ENCODE assay signal across 28 cellular contexts in the genomic region with DNA sequence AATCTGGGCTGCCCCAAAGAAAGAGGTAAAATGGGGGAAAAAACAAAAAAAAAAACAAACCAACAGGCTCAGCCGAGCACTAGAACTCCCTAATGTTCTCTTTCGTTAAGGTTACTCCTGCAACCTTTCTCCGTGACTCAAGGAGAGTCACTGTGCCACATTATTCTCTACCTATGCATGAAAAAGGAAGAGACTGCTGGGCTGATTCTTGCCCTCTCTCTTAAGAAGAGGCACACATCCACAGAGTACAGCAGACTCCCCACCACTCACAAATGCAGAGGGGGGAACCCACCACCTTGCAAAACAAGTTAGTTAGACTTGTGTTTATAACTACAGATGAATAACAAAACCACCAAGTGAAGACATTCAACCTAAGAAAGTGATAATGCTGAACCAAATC.
"Had no signal": no experiment of that assay in that cellular context is flagged by ENCODE, and none has a peak within 500 bp of the region (broad histone marks: within the 10 kb centered on the region; RNA-seq: fewer than 3 reads in every experiment).

No MANE protein-coding gene starts in this region.

- ATAC-seq: HepG2, Panc1, PC-3, Right ventricle myocardium inferior, SK-N-SH treated with all-trans-retinoic acid at 6 μM for 48 hours had no signal

- H3K27me3 ChIP-seq: MG63, SJCRH30 had no signal

- H3K27ac ChIP-seq: HL-60, SJCRH30 had no signal

- DNase-seq: IMR-90, Karpas-422, KG1, MG63, NCI-H1092, NCI-H1105 treated with DMSO at 0.1 percent for 48 hours, NCI-H1417 treated with DMSO at 0.1 percent for 48 hours, NCI-H146, NCI-H1694 treated with DMSO at 0.1 percent for 48 hours, NCI-H1930, NCI-H2081, NCI-H2107, NCI-H2171, NCI-H226, NCI-H446, NCI-H510A, NCI-H524 treated with DMSO at 0.1 percent for 48 hours, NCI-H69, NCI-H774, PC-3, SHP77 treated with DMSO at 0.1 percent for 48 hours, SJCRH30, T-helper 1 cell had no signal

- H3K4me1 ChIP-seq: SJCRH30 had no signal

- H3K9me3 ChIP-seq: MG63, SJCRH30 had no signal

- H3K4me3 ChIP-seq: MG63, SJCRH30 had no signal

- H3K36me3 ChIP-seq: SJCRH30 had no signal
